Comparison of ENCODE assay signal across 21 cellular contexts in the genomic region with DNA sequence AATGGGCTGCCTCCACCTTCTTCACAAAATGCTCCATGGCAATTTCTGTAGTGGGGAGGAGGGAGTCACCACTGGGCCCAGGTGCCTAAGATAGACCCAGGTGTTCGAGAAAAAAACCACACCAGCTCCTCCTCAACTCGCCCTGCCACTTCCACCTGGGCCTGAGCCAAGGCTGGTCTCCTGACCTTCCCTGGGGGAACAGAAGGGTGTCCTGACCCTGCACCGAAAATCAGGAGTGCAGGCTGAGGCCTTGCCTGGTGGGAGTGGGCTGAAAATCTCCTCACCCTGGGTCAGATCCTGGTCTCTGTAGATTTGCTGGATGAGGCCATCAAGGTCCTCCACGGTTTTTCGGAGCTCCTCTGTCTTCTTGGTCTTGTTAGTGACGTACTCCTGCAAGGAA.
"Had no signal": no experiment of that assay in that cellular context is flagged by ENCODE, and none has a peak within 500 bp of the region (broad histone marks: within the 10 kb centered on the region; RNA-seq: fewer than 3 reads in every experiment).

No MANE protein-coding gene starts in this region.

- DNase-seq: activated B cell treated with CpG ODN at 0.5 μM for 24 hours; activated CD4-positive, alpha-beta T cell treated with anti-CD3 and anti-CD28 coated beads for 4 hours; activated CD8-positive, alpha-beta T cell treated with anti-CD3 and anti-CD28 coated beads, Interleukin-2, amount 10 ng/mL, durations not matched to agents 7 days and 5 days; activated gamma-delta T cell; activated T-cell treated with anti-CD3 and anti-CD28 coated beads, Interleukin-2, amount 50 U/mL, for 48 hours; amygdala; effector memory CD4-positive, alpha-beta T cell; left cardiac atrium; mesendoderm; naive thymus-derived CD8-positive, alpha-beta T cell; occipital lobe; right cardiac atrium; SK-N-SH; small intestine; stimulated activated CD4-positive, alpha-beta T cell treated with anti-CD3 and anti-CD28 coated beads, Interleukin-15, amount 100 ng/mL, for 24 hours; stimulated activated CD4-positive, alpha-beta T cell treated with anti-CD3 and anti-CD28 coated beads, Interleukin-2, amount 100 ng/mL, for 48 hours; thyroid gland had no signal

- H3K9ac ChIP-seq: SK-N-SH had no signal

- H3K4me2 ChIP-seq: SK-N-SH had no signal

- H3K4me1 ChIP-seq: prostate gland, thyroid gland had no signal

- H3K4me3 ChIP-seq: cardiac muscle cell, prostate gland, thyroid gland had no signal

- H3K27ac ChIP-seq: cardiac muscle cell, prostate gland, thyroid gland had no signal

- H3K27ac Mint-ChIP-seq: activated B cell treated with CpG ODN at 0.5 μM for 24 hours; activated CD8-positive, alpha-beta T cell treated with anti-CD3 and anti-CD28 coated beads, Interleukin-2, amount 10 ng/mL, durations not matched to agents 7 days and 5 days; dendritic cell treated with granulocyte-macrophage colony-stimulating factor and Interleukin-4, amounts not matched to agents 40 ng/mL and 50 ng/mL, for 4 days had no signal

- H3K4me3 Mint-ChIP-seq: activated B cell treated with CpG ODN at 0.5 μM for 24 hours; activated CD8-positive, alpha-beta T cell treated with anti-CD3 and anti-CD28 coated beads, Interleukin-2, amount 10 ng/mL, durations not matched to agents 7 days and 5 days; activated naive CD8-positive, alpha-beta T cell; dendritic cell treated with granulocyte-macrophage colony-stimulating factor and Interleukin-4, amounts not matched to agents 40 ng/mL and 50 ng/mL, for 4 days; naive thymus-derived CD8-positive, alpha-beta T cell had no signal

- ATAC-seq: activated CD8-positive, alpha-beta T cell treated with anti-CD3 and anti-CD28 coated beads, Interleukin-2, amount 10 ng/mL, durations not matched to agents 7 days and 5 days; left cardiac atrium; naive thymus-derived CD8-positive, alpha-beta T cell had no signal

- H3K27me3 ChIP-seq: cardiac muscle cell, thyroid gland had no signal

- H3K9me3 Mint-ChIP-seq: activated B cell treated with CpG ODN at 0.5 μM for 24 hours; dendritic cell treated with granulocyte-macrophage colony-stimulating factor and Interleukin-4, amounts not matched to agents 40 ng/mL and 50 ng/mL, for 4 days; naive thymus-derived CD8-positive, alpha-beta T cell had no signal

- H3K9me3 ChIP-seq: prostate gland, SK-N-SH, thyroid gland had no signal

- H3K4me1 Mint-ChIP-seq: activated B cell treated with CpG ODN at 0.5 μM for 24 hours had no signal

- H3K27me3 Mint-ChIP-seq: activated B cell treated with CpG ODN at 0.5 μM for 24 hours; activated naive CD8-positive, alpha-beta T cell; dendritic cell treated with granulocyte-macrophage colony-stimulating factor and Interleukin-4, amounts not matched to agents 40 ng/mL and 50 ng/mL, for 4 days; naive thymus-derived CD8-positive, alpha-beta T cell had no signal
